9 cellular contexts compared by ENCODE assay signal in the genomic region with DNA sequence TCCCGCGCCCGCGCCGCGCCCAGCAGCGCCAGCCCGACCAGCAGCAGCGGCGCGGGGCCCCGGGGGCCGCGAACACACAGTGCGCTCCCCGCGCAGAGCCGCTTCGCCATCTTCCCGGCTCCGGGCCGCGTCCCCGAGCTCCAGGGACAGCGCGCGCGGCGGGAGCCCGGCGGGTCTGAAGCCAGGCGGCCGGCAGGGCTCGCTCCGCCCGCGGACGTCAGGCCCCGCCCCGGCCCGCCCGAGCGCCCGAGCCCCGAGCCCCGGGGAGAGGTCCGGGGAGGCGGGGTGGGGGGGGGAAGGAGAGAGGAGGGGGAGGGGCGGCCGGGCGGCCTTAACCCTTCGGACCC. TPM values are rescaled to one million over a fixed set of nuclear protein-coding genes. Genes with fewer than 3 reads are reported as not detected.
DNase-seq lines count a peak whose midpoint lies in the region; ATAC-seq, FAIRE-seq and TF ChIP-seq lines count a peak whose summit lies in the region.
"Had no signal": no experiment of that assay in that cellular context is flagged by ENCODE, and none has a peak within 500 bp of the region (broad histone marks: within the 10 kb centered on the region; RNA-seq: fewer than 3 reads in every experiment).

A gene with protein sequence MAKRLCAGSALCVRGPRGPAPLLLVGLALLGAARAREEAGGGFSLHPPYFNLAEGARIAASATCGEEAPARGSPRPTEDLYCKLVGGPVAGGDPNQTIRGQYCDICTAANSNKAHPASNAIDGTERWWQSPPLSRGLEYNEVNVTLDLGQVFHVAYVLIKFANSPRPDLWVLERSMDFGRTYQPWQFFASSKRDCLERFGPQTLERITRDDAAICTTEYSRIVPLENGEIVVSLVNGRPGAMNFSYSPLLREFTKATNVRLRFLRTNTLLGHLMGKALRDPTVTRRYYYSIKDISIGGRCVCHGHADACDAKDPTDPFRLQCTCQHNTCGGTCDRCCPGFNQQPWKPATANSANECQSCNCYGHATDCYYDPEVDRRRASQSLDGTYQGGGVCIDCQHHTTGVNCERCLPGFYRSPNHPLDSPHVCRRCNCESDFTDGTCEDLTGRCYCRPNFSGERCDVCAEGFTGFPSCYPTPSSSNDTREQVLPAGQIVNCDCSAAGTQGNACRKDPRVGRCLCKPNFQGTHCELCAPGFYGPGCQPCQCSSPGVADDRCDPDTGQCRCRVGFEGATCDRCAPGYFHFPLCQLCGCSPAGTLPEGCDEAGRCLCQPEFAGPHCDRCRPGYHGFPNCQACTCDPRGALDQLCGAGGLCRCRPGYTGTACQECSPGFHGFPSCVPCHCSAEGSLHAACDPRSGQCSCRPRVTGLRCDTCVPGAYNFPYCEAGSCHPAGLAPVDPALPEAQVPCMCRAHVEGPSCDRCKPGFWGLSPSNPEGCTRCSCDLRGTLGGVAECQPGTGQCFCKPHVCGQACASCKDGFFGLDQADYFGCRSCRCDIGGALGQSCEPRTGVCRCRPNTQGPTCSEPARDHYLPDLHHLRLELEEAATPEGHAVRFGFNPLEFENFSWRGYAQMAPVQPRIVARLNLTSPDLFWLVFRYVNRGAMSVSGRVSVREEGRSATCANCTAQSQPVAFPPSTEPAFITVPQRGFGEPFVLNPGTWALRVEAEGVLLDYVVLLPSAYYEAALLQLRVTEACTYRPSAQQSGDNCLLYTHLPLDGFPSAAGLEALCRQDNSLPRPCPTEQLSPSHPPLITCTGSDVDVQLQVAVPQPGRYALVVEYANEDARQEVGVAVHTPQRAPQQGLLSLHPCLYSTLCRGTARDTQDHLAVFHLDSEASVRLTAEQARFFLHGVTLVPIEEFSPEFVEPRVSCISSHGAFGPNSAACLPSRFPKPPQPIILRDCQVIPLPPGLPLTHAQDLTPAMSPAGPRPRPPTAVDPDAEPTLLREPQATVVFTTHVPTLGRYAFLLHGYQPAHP (N-terminal part only) (minus strand): TSS at position 177 of the 347 bp plus-strand sequence. CDS start 67 bp downstream, at position 110.

- no peaks in the 10 kb centered on the region for H3K9me3 Mint-ChIP-seq in activated T-cell treated with anti-CD3 and anti-CD28 coated beads, Interleukin-2, amount 50 U/mL, for 4 hours

- peak within 1 kb of the TSS; percentile 90 for H2AFZ ChIP-seq in neuron (ENCODE audit: low read depth, low read length)

- peak; percentile 33 to 44 for ATAC-seq in activated T-cell treated with anti-CD3 and anti-CD28 coated beads, Interleukin-2, amount 50 U/mL, for 4 hours

- H3K36me3 Mint-ChIP-seq in activated T-cell treated with anti-CD3 and anti-CD28 coated beads, Interleukin-2, amount 50 U/mL, for 4 hours (ENCODE audit: insufficient read depth), result no peaks in the 10 kb centered on the region

- H3K27me3 ChIP-seq in HL-60 (ENCODE audit: insufficient read depth, poor library complexity, severe bottlenecking) (peaks cover 31% of the 10 kb centered on the region), neuron (ENCODE audit: insufficient read depth, low read length) (no peaks in the 10 kb centered on the region)

- H3K4me1 Mint-ChIP-seq in activated T-cell treated with anti-CD3 and anti-CD28 coated beads, Interleukin-2, amount 50 U/mL, for 4 hours (ENCODE audit: low read depth), result peaks cover 6% of the 10 kb centered on the region

- H3K4me3 ChIP-seq in HL-60 (replicated peaks; ENCODE audit: insufficient read depth, low read length), result peak within 1 kb of the TSS; percentile 38
- peak within 1 kb of the TSS; percentile 72 for H3K4me3 ChIP-seq in neuron (ENCODE audit: low read length)

- FAIRE-seq in frontal cortex (lab: Jason Lieb, UNC), result no peak
- FAIRE-seq: TTC549 had no signal

- peak; percentile 88 for DNase-seq in D341Med (ENCODE audit: low spot score)
- no peak for DNase-seq in HL-60 (ENCODE audit: low read depth in 1 of 2, low spot score in 1 of 2)
- DNase-seq in activated T-cell treated with anti-CD3 and anti-CD28 coated beads, Interleukin-2, amount 50 U/mL, for 4 hours, result no peak
- peak; percentile 86 for DNase-seq in frontal cortex (ENCODE audit: low spot score in 2 of 2)
- no peak for DNase-seq in GM19240 (ENCODE audit: insufficient read length, low spot score)
- no peak for DNase-seq in pons (ENCODE audit: low spot score)
- no peak for DNase-seq in NCI-H1436 treated with DMSO at 0.1 percent for 48 hours (lab: John Stamatoyannopoulos, UW)

- H3K36me3 ChIP-seq in neuron (ENCODE audit: insufficient read depth, low read length), result no peaks in the 10 kb centered on the region

- peaks cover 63% of the 10 kb centered on the region for H3K4me1 ChIP-seq in neuron (ENCODE audit: insufficient read depth, low read length)

- H3K9me3 ChIP-seq in neuron (ENCODE audit: low read length), result no peaks in the 10 kb centered on the region

- peaks cover 45% of the 10 kb centered on the region for H3K27me3 Mint-ChIP-seq in activated T-cell treated with anti-CD3 and anti-CD28 coated beads, Interleukin-2, amount 50 U/mL, for 4 hours (ENCODE audit: low read depth)

- H3K27ac ChIP-seq in HL-60 (replicated peaks), result no peak within 1 kb of the TSS

- TF ChIP-seq CTCF in HL-60 (IDR thresholded peaks at IDR 0.05; ENCODE audit: insufficient read depth, low read length), result no peak

- peak within 1 kb of the TSS; percentile 62 for H3K4me3 Mint-ChIP-seq in activated T-cell treated with anti-CD3 and anti-CD28 coated beads, Interleukin-2, amount 50 U/mL, for 4 hours

RNA-seq across cellular contexts. Expression of the gene that starts here (rescaled TPM):
- 1 to 10 TPM in 1 of 3 donors, under 1 TPM in 2; 0.82 to 1.0 (median 0.84) TPM for total RNA-seq in activated T-cell treated with anti-CD3 and anti-CD28 coated beads, Interleukin-2, amount 50 U/mL, for 4 hours
- total RNA-seq in frontal cortex, result 11.4 TPM

Comparison
In these comparisons a context has a peak if more than half of its experiments do, and no peak if none do; other contexts are left out.
1. DNase-seq: peak in D341Med (single experiment) and frontal cortex (2 of 2); none in HL-60 (0 of 2), activated T-cell treated with anti-CD3 and anti-CD28 coated beads, Interleukin-2, amount 50 U/mL, for 4 hours (single experiment), GM19240 (single experiment), pons (single experiment) and NCI-H1436 treated with DMSO at 0.1 percent for 48 hours (single experiment).